ENCODE assay signal across 13 cellular contexts in the genomic region with DNA sequence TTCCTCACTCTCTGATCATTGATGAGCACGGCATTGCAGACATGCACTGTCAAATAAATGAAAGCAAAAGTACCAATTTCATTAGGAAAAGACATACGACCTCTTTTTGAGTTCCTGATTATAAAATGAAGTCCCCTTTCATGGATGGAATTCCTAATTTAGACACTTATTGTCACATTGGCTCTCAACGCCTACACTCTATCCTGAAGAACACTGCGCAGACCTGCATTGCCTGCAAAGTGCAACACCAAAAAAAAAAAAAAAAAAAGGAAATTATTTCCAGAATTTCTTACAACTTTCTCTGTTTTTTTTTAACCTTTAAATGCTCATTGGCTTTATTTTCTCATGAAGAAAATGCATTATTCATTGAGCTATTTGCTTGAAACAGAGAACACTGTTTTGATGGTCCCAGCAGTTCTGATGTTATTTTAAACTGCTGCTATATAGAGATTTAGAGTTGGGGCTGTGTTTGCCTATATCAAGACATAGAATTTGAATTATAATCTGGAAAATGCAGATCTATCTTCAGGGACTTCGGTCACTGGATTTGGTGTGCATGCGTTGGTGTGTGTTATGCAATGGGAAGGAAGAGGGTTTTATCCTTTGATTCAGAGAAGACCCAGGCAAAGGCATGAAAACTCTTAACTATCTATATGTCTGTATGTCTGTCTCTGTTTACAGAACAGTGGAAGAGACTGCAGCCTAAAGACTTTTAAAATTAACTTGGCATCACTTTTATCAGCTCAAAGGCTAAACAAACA. TPM values are rescaled to one million over a fixed set of nuclear protein-coding genes. Genes with fewer than 3 reads are reported as not detected.
DNase-seq lines count a peak whose midpoint lies in the region; ATAC-seq and TF ChIP-seq lines count a peak whose summit lies in the region.
"Had no signal": no experiment of that assay in that cellular context is flagged by ENCODE, and none has a peak within 500 bp of the region (broad histone marks: within the 10 kb centered on the region; RNA-seq: fewer than 3 reads in every experiment).

No MANE protein-coding gene starts in this region.

- no peaks in the 10 kb centered on the region; a peak in 2 of 22 replicates for H4K20me1 ChIP-seq in BLaER1 treated with 17β-estradiol and CSF1 and Interleukin-3, amounts not matched to agents 10 nM and 100 nM

- H3K4me3 ChIP-seq in BLaER1 treated with 17β-estradiol and CSF1 and Interleukin-3, amounts not matched to agents 10 nM and 100 nM = 0 out of 20 replicates have a peak overlapping the region, but pooled peaks of 2 of the 10 experiments have one; percentile 72 to 73
- H3K4me3 ChIP-seq in SK-N-MC = peak overlapping the region; percentile 94
- peak overlapping the region; percentile 72 for H3K4me3 ChIP-seq in psoas muscle

- DNase-seq in SK-N-MC (ENCODE audit: low read depth, low spot score) = no peak
- peak; percentile 46 for DNase-seq in globus pallidus (ENCODE audit: low spot score)
- DNase-seq in psoas muscle = no peak
- no peak for DNase-seq in NCI-H1436 treated with DMSO at 0.1 percent for 48 hours (lab: John Stamatoyannopoulos, UW)
- DNase-seq in stimulated activated naive B cell treated with anti-CD40 and anti-IgM and Interleukin-4, amounts not matched to agents 10 μg/mL and 1 μg/mL and 100 μg/mL, for 72 hours = no peak
- DNase-seq: activated CD4-positive, CD25-positive, alpha-beta regulatory T cell; activated T-cell treated with anti-CD3 and anti-CD28 coated beads, Interleukin-2, amount 50 U/mL, for 1 hour; CD4-positive, alpha-beta memory T cell; NCI-H1048 had no signal

- H3K4me3 Mint-ChIP-seq in stimulated activated naive B cell treated with anti-CD40 and anti-IgM and Interleukin-4, amounts not matched to agents 10 μg/mL and 1 μg/mL and 100 μg/mL, for 72 hours = no peak overlapping the region

- no peak overlapping the region for H3K27ac ChIP-seq in BLaER1 treated with 17β-estradiol and CSF1 and Interleukin-3, amounts not matched to agents 10 nM and 100 nM
- H3K27ac ChIP-seq in SK-N-MC = peak overlapping the region; percentile 80
- H3K27ac ChIP-seq in psoas muscle = no peak overlapping the region
- H3K27ac ChIP-seq: epithelial cell of prostate had no signal

- no peaks in the 10 kb centered on the region for H3K9me3 ChIP-seq in BLaER1 treated with 17β-estradiol and CSF1 and Interleukin-3, amounts not matched to agents 10 nM and 100 nM (replicated peaks in 1 of 11)
- H3K9me3 ChIP-seq in SK-N-MC (ENCODE audit: low read depth, low read length) = no peaks in the 10 kb centered on the region
- no peaks in the 10 kb centered on the region for H3K9me3 ChIP-seq in psoas muscle

- peaks cover 8 to 25% (median 17%) of the 10 kb centered on the region in 10 experiments for H3K4me1 ChIP-seq in BLaER1 treated with 17β-estradiol and CSF1 and Interleukin-3, amounts not matched to agents 10 nM and 100 nM
- no peaks in the 10 kb centered on the region for H3K4me1 ChIP-seq in psoas muscle

- TF ChIP-seq CTCF in psoas muscle (IDR thresholded peaks at IDR 0.05) = no peak

- H3K4me1 Mint-ChIP-seq in stimulated activated naive B cell treated with anti-CD40 and anti-IgM and Interleukin-4, amounts not matched to agents 10 μg/mL and 1 μg/mL and 100 μg/mL, for 72 hours = peaks cover 15 to 37% of the 10 kb centered on the region in 2 donors

- H3K9ac ChIP-seq in BLaER1 treated with 17β-estradiol and CSF1 and Interleukin-3, amounts not matched to agents 10 nM and 100 nM = no peak overlapping the region
- H3K9ac ChIP-seq in SK-N-MC (ENCODE audit: insufficient read length) = peak overlapping the region; percentile 63

- peaks cover 54 to 63% of the 10 kb centered on the region in 2 donors for H3K27me3 Mint-ChIP-seq in stimulated activated naive B cell treated with anti-CD40 and anti-IgM and Interleukin-4, amounts not matched to agents 10 μg/mL and 1 μg/mL and 100 μg/mL, for 72 hours

- no peaks in the 10 kb centered on the region for H3K9me3 Mint-ChIP-seq in stimulated activated naive B cell treated with anti-CD40 and anti-IgM and Interleukin-4, amounts not matched to agents 10 μg/mL and 1 μg/mL and 100 μg/mL, for 72 hours

- intact Hi-C loops in psoas muscle (cut with DNase I) = loop anchor here in 1 of 2 donors (5.0 kb wide), 1 partner anchor 320 kb away; no protein-coding TSS in a partner anchor

- H3K27ac Mint-ChIP-seq in stimulated activated naive B cell treated with anti-CD40 and anti-IgM and Interleukin-4, amounts not matched to agents 10 μg/mL and 1 μg/mL and 100 μg/mL, for 72 hours = no peak overlapping the region
- H3K27ac Mint-ChIP-seq: CD4-positive, alpha-beta memory T cell had no signal

- WGBS in psoas muscle, 3 donors = 68 to 69% (median 68%) methylated on average over 6 of the region's 6 CpGs

- H3K4me2 ChIP-seq in BLaER1 treated with 17β-estradiol and CSF1 and Interleukin-3, amounts not matched to agents 10 nM and 100 nM = peak overlapping the region; percentile 77 to 98 (median 94); a peak in 14 of 22 replicates

- peaks cover 47 to 57% (median 53%) of the 10 kb centered on the region in 11 experiments for H3K27me3 ChIP-seq in BLaER1 treated with 17β-estradiol and CSF1 and Interleukin-3, amounts not matched to agents 10 nM and 100 nM
- peaks cover 0 to 36% (median 0%) of the 10 kb centered on the region in 3 donors for H3K27me3 ChIP-seq in psoas muscle (ENCODE audit: insufficient read depth in 3 of 3, low read length in 2 of 3)

- no peaks in the 10 kb centered on the region for H3K36me3 Mint-ChIP-seq in stimulated activated naive B cell treated with anti-CD40 and anti-IgM and Interleukin-4, amounts not matched to agents 10 μg/mL and 1 μg/mL and 100 μg/mL, for 72 hours
- H3K36me3 Mint-ChIP-seq: CD4-positive, alpha-beta memory T cell had no signal

- ATAC-seq in psoas muscle = no peak
- no peak for ATAC-seq in GM19463 (IDR thresholded peaks at IDR 0.05; ENCODE audit: unreplicated experiment)
- no peak for ATAC-seq in GM21515 (IDR thresholded peaks at IDR 0.05; ENCODE audit: unreplicated experiment)
- no peak for ATAC-seq in stimulated activated naive B cell treated with anti-CD40 and anti-IgM and Interleukin-4, amounts not matched to agents 10 μg/mL and 1 μg/mL and 100 μg/mL, for 72 hours (replicated peaks)

- H3K36me3 ChIP-seq in BLaER1 treated with 17β-estradiol and CSF1 and Interleukin-3, amounts not matched to agents 10 nM and 100 nM = no peaks in the 10 kb centered on the region
- H3K36me3 ChIP-seq in SK-N-MC (ENCODE audit: insufficient read depth, low read length) = no peaks in the 10 kb centered on the region
- no peaks in the 10 kb centered on the region for H3K36me3 ChIP-seq in psoas muscle (ENCODE audit: insufficient read depth in 1 of 2, low read depth in 1 of 2)

RNA-seq across cellular contexts. Expression of a gene that starts 1.8 kb away (rescaled TPM):
- total RNA-seq in psoas muscle = under 1 TPM; 0.20 to 0.39 (median 0.27) TPM
- polyA plus RNA-seq in psoas muscle = under 1 TPM in 2 of 3 donors, not detected in 1; 0.10 to 0.14 TPM
- total RNA-seq: CD4-positive, alpha-beta memory T cell had no signal
- polyA plus RNA-seq: CD4-positive, alpha-beta memory T cell had no signal
